ENCODE assay signal across 10 cellular contexts in the genomic region with DNA sequence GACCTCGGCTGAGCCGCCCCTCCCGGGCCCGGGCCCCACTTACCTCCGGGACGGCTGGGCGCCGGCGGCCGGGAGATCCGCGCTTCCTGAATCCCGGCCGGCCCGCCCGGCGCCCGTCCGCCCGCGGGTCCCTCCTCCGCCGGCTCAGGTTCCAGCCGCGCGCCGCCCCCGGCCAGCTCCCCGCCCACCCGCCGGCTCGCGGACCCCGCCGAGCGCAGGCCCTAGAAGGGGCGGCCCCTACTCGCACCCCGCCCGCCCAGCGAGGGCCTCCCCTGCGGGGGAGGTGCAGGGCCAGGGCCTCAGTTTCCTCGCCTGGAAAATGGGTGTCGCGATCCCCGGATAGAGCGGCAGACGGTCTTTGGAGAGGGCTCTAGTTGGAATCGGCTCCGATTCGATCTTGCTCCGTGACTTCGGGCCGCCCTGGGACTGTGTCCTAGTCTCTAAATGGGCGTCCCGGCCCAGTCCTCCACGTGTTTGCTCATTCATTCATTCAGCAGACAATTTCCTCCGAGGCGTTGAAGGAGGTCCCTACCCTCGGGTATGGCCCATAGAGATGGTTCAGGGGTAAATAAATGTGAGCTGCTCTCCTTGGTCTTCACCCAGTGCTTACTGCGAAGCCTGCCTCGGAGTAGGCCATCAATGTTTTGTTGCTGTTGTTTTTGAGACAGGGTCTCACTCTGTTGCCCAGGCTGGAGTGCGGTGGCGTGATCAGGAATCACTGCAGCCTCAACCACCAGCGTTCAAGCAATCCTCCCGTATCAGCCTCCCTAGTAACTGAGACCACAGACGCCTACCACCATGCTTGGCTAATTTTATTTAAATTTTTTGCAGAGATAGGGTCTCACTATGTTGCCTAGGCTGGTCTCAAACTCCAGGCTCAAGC. TPM values are rescaled to one million over a fixed set of nuclear protein-coding genes. Genes with fewer than 3 reads are reported as not detected.
A peak's percentile ranks its signal among the peaks of the same experiment; 100 is the strongest.
DNase-seq lines count a peak whose midpoint lies in the region; ATAC-seq, FAIRE-seq and TF ChIP-seq lines count a peak whose summit lies in the region.
"Had no signal": no experiment of that assay in that cellular context is flagged by ENCODE, and none has a peak within 500 bp of the region (broad histone marks: within the 10 kb centered on the region; RNA-seq: fewer than 3 reads in every experiment).

A gene (minus strand): TSS at position 92 of the 883 bp plus-strand sequence. CDS start 18,602 bp downstream, outside the sequence.

- no peak within 1 kb of the TSS for H3K4me3 ChIP-seq in effector memory CD4-positive, alpha-beta T cell (ENCODE audit: insufficient read depth, low read depth, low read length, poor library complexity, severe bottlenecking)
- no peak within 1 kb of the TSS for H3K4me3 ChIP-seq in Caco-2 (ENCODE audit: low read depth, low read length)

- intact Hi-C loops in Caco-2 (cut with micrococcal nuclease; ENCODE audit: unreplicated experiment): no loop called here

- H3K9me3 ChIP-seq in effector memory CD4-positive, alpha-beta T cell (ENCODE audit: control insufficient read depth, low read length): no peaks in the 10 kb centered on the region
- no peaks in the 10 kb centered on the region for H3K9me3 ChIP-seq in Caco-2

- H3K4me3 Mint-ChIP-seq in chondrocyte (ENCODE audit: unreplicated experiment) (peak within 1 kb of the TSS; percentile 72), Caco-2 (ENCODE audit: unreplicated experiment) (no peak within 1 kb of the TSS)
- H3K4me3 Mint-ChIP-seq in stimulated activated naive B cell treated with anti-CD40 and anti-IgM and Interleukin-4, amounts not matched to agents 10 μg/mL and 1 μg/mL and 100 μg/mL, for 72 hours: peak within 1 kb of the TSS; percentile 41

- POLR2A ChIA-PET in Caco-2 (lab: Charles Lee): no interaction called here

- H3K27ac Mint-ChIP-seq in chondrocyte (ENCODE audit: unreplicated experiment) (no peak within 1 kb of the TSS), Caco-2 (ENCODE audit: unreplicated experiment) (no peak within 1 kb of the TSS)
- H3K27ac Mint-ChIP-seq in stimulated activated naive B cell treated with anti-CD40 and anti-IgM and Interleukin-4, amounts not matched to agents 10 μg/mL and 1 μg/mL and 100 μg/mL, for 72 hours: no peak within 1 kb of the TSS

- peak; percentile 41 for DNase-seq in HTR-8/SVneo (ENCODE audit: insufficient read length, low spot score)
- DNase-seq in chondrocyte (ENCODE audit: low spot score): no peak
- DNase-seq in islet precursor cell: peak; percentile 79
- DNase-seq in stimulated activated naive B cell treated with anti-CD40 and anti-IgM and Interleukin-4, amounts not matched to agents 10 μg/mL and 1 μg/mL and 100 μg/mL, for 72 hours: no peak
- no peak for DNase-seq in effector memory CD4-positive, alpha-beta T cell
- DNase-seq in SKM-1 (lab: John Stamatoyannopoulos, UW; ENCODE audit: unreplicated experiment): no peak
- no peak for DNase-seq in Caco-2
- DNase-seq: activated CD4-positive, alpha-beta T cell treated with anti-CD3 and anti-CD28 coated beads for 4 hours had no signal

- no peak for ATAC-seq in stimulated activated naive B cell treated with anti-CD40 and anti-IgM and Interleukin-4, amounts not matched to agents 10 μg/mL and 1 μg/mL and 100 μg/mL, for 72 hours (replicated peaks)
- no peak for ATAC-seq in GM18502 (IDR thresholded peaks at IDR 0.05; ENCODE audit: poor library complexity, unreplicated experiment)

- peaks cover 16% of the 10 kb centered on the region for H3K27me3 ChIP-seq in effector memory CD4-positive, alpha-beta T cell (replicated peaks; ENCODE audit: control insufficient read depth, insufficient read depth, low read length, poor library complexity, severe bottlenecking)
- H3K27me3 ChIP-seq in Caco-2 (replicated peaks; ENCODE audit: control insufficient read depth, insufficient read depth, low read length): no peaks in the 10 kb centered on the region

- peaks cover 9% of the 10 kb centered on the region for H3K4me1 Mint-ChIP-seq in chondrocyte (ENCODE audit: low read depth)
- peaks cover 4 to 5% of the 10 kb centered on the region in 2 donors for H3K4me1 Mint-ChIP-seq in stimulated activated naive B cell treated with anti-CD40 and anti-IgM and Interleukin-4, amounts not matched to agents 10 μg/mL and 1 μg/mL and 100 μg/mL, for 72 hours
- H3K4me1 Mint-ChIP-seq in Caco-2 (ENCODE audit: low read depth, unreplicated experiment): no peaks in the 10 kb centered on the region

- no peak for FAIRE-seq in HTR-8/SVneo (lab: Jason Lieb, UNC)
- FAIRE-seq: islet of Langerhans had no signal

- TF ChIP-seq CTCF in chondrocyte (IDR thresholded peaks at IDR 0.05) (no peak), Caco-2 (IDR thresholded peaks at IDR 0.05; ENCODE audit: insufficient read depth in 1 of 2, low read depth in 1 of 2, low read length in 1 of 2, severe bottlenecking in 1 of 2, unreplicated experiment in 1 of 2) (no peak)

- H3K36me3 Mint-ChIP-seq in chondrocyte (ENCODE audit: low read depth): no peaks in the 10 kb centered on the region
- peaks cover 0 to 4% of the 10 kb centered on the region in 2 donors for H3K36me3 Mint-ChIP-seq in stimulated activated naive B cell treated with anti-CD40 and anti-IgM and Interleukin-4, amounts not matched to agents 10 μg/mL and 1 μg/mL and 100 μg/mL, for 72 hours
- no peaks in the 10 kb centered on the region for H3K36me3 Mint-ChIP-seq in Caco-2 (ENCODE audit: insufficient read depth, unreplicated experiment)

- peaks cover 8% of the 10 kb centered on the region for H3K27me3 Mint-ChIP-seq in chondrocyte (ENCODE audit: low read depth)
- H3K27me3 Mint-ChIP-seq in stimulated activated naive B cell treated with anti-CD40 and anti-IgM and Interleukin-4, amounts not matched to agents 10 μg/mL and 1 μg/mL and 100 μg/mL, for 72 hours: peaks cover 28 to 48% of the 10 kb centered on the region in 2 donors
- no peaks in the 10 kb centered on the region for H3K27me3 Mint-ChIP-seq in Caco-2 (ENCODE audit: insufficient read depth, unreplicated experiment)

- H3K27ac ChIP-seq in effector memory CD4-positive, alpha-beta T cell (ENCODE audit: insufficient read depth, low read length, poor library complexity, severe bottlenecking): no peak within 1 kb of the TSS

- no peaks in the 10 kb centered on the region for H3K4me1 ChIP-seq in effector memory CD4-positive, alpha-beta T cell (ENCODE audit: control insufficient read depth, insufficient read depth, low read length, poor library complexity, severe bottlenecking)
- peaks cover 10% of the 10 kb centered on the region; the same call in 1 of the 2 replicates for H3K4me1 ChIP-seq in Caco-2

- no peaks in the 10 kb centered on the region for H3K9me3 Mint-ChIP-seq in chondrocyte (ENCODE audit: low read depth)
- H3K9me3 Mint-ChIP-seq in stimulated activated naive B cell treated with anti-CD40 and anti-IgM and Interleukin-4, amounts not matched to agents 10 μg/mL and 1 μg/mL and 100 μg/mL, for 72 hours: no peaks in the 10 kb centered on the region
- H3K9me3 Mint-ChIP-seq in Caco-2 (ENCODE audit: unreplicated experiment): no peaks in the 10 kb centered on the region

- H3K36me3 ChIP-seq in effector memory CD4-positive, alpha-beta T cell (ENCODE audit: control insufficient read depth, insufficient read depth, low read length): no peaks in the 10 kb centered on the region
- H3K36me3 ChIP-seq in Caco-2 (ENCODE audit: control insufficient read depth, insufficient read depth, low read length): no peaks in the 10 kb centered on the region

- CTCF ChIA-PET in Caco-2 (lab: Charles Lee): no interaction called here

- BruUV-seq in Caco-2 (replicated peaks; lab: Mats Ljungman, UMichigan): no TSS peak

RNA-seq across cellular contexts. Expression of the gene that starts here (rescaled TPM):
- total RNA-seq in chondrocyte (1.2 to 2.2 TPM (median 1.8 TPM) in 3 replicates), Caco-2 (2022) (not detected in 2 replicates)

Comparison
In these comparisons a context has a peak if more than half of its experiments do, and no peak if none do; other contexts are left out.
1. DNase-seq: peak in HTR-8/SVneo (single experiment) and islet precursor cell (single experiment); none in chondrocyte (single experiment), stimulated activated naive B cell treated with anti-CD40 and anti-IgM and Interleukin-4, amounts not matched to agents 10 μg/mL and 1 μg/mL and 100 μg/mL, for 72 hours (single experiment), effector memory CD4-positive, alpha-beta T cell (0 of 3), SKM-1 (single experiment) and Caco-2 (0 of 2).